18 cellular contexts compared by ENCODE assay signal in the genomic region with DNA sequence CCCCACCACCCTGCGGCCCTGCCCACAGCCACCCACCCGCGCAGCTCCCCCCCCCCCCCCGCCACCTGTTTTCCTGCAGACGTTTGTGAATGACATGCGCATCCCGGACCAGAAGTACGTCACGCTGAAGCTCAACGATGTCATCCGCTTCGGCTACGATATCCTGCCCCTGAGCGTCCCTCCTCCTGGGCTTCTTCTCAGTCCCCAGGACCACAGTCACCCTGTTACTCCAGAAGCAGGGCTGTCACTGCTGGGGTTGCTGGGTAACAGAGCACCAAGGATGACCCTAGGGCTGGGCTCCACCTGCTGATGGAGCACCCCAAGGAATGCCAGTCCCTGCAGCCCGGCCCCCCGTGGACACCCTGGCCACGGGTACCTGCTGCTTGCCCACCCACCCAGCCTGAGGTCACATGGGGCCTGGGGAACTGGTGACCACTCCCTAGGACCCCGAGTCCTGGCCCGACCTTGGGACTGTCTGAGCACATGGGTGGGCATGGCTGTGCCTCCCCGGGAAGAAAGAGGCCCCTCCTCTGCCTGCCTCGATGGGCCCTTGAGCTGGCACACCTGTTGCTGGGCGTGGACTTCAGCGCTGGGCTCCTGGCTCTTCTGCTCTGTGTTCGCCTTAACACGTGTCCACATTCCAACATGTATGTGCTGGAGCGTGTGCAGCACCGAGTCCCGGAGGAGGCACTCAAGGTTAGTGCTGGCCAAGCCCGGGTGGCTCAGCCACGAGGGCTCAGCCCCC. TPM values are rescaled to one million over a fixed set of nuclear protein-coding genes. Genes with fewer than 3 reads are reported as not detected.
DNase-seq lines count a peak whose midpoint lies in the region; ATAC-seq, FAIRE-seq and TF ChIP-seq lines count a peak whose summit lies in the region.
"Had no signal": no experiment of that assay in that cellular context is flagged by ENCODE, and none has a peak within 500 bp of the region (broad histone marks: within the 10 kb centered on the region; RNA-seq: fewer than 3 reads in every experiment).

No MANE protein-coding gene starts in this region.

- no peak overlapping the region for H2BK5ac ChIP-seq in IMR-90 (ENCODE audit: low read depth, low read length, poor library complexity, severe bottlenecking)

- CTCF ChIA-PET in IMR-90 (lab: Yijun Ruan, JAX), result no interaction called here

- H3K27me3 Mint-ChIP-seq in activated naive CD8-positive, alpha-beta T cell treated with anti-CD3 and anti-CD28 coated beads, Interleukin-2, amount 10 ng/mL, durations not matched to agents 7 days and 5 days, result no peaks in the 10 kb centered on the region
- no peaks in the 10 kb centered on the region for H3K27me3 Mint-ChIP-seq in activated naive CD8-positive, alpha-beta T cell treated with anti-CD3 and anti-CD28 coated beads, Interleukin-2, amount 50 U/mL, for 24 hours

- H3K9me3 Mint-ChIP-seq in activated naive CD8-positive, alpha-beta T cell treated with anti-CD3 and anti-CD28 coated beads, Interleukin-2, amount 10 ng/mL, durations not matched to agents 7 days and 5 days, result no peaks in the 10 kb centered on the region
- no peaks in the 10 kb centered on the region for H3K9me3 Mint-ChIP-seq in activated naive CD8-positive, alpha-beta T cell treated with anti-CD3 and anti-CD28 coated beads, Interleukin-2, amount 50 U/mL, for 24 hours

- H3K36me3 ChIP-seq in IMR-90 (ENCODE audit: control insufficient read depth, insufficient read depth, low read length) (peaks cover 22% of the 10 kb centered on the region), kidney (ENCODE audit: control insufficient read depth in 1 of 2, insufficient read depth in 2 of 2, low read length in 2 of 2) (peaks cover 8% of the 10 kb centered on the region in 2 donors), spleen (peaks cover 0 to 28% (median 0%) of the 10 kb centered on the region in 6 donors)
- H3K36me3 ChIP-seq: SJCRH30 had no signal

- FAIRE-seq in kidney (lab: Jason Lieb, UNC), result no peak

- BruUV-seq in IMR-90 (replicated peaks; lab: Mats Ljungman, UMichigan), result no TSS peak

- H3K27me3 ChIP-seq in IMR-90 (ENCODE audit: control insufficient read depth, insufficient read depth, low read length), result no peaks in the 10 kb centered on the region
- H3K27me3 ChIP-seq in spleen (replicated peaks in 1 of 7), result peaks cover 0 to 17% (median 0%) of the 10 kb centered on the region in 7 donors

- no peak for ATAC-seq in activated naive CD8-positive, alpha-beta T cell treated with anti-CD3 and anti-CD28 coated beads, Interleukin-2, amount 10 ng/mL, durations not matched to agents 7 days and 5 days (ENCODE audit: low read depth)
- ATAC-seq in activated naive CD8-positive, alpha-beta T cell treated with anti-CD3 and anti-CD28 coated beads, Interleukin-2, amount 50 U/mL, for 24 hours, result no peak
- no peak for ATAC-seq in IMR-90 (ENCODE audit: low read depth)

- H4K8ac ChIP-seq in IMR-90 (ENCODE audit: low read depth in 2 of 2, low read length in 2 of 2), result no peak overlapping the region

- intact Hi-C loops in IMR-90 (cut with micrococcal nuclease), result no loop called here
- intact Hi-C loops in kidney (cut with DNase I), result no loop called here
- intact Hi-C loops in spleen (cut with DNase I; ENCODE audit: low total_unique reads), result no loop called here

- peaks cover 6 to 31% of the 10 kb centered on the region in 2 experiments; a peak in 2 of 4 replicates for H3K79me1 ChIP-seq in IMR-90 (ENCODE audit: low read depth in 1 of 2, low read length in 2 of 2)

- H3K9me3 ChIP-seq in IMR-90 (ENCODE audit: control insufficient read depth, insufficient read depth, low read length), result no peaks in the 10 kb centered on the region; the same call in 1 of the 2 replicates
- no peaks in the 10 kb centered on the region for H3K9me3 ChIP-seq in kidney (ENCODE audit: control insufficient read depth in 1 of 2, low read length in 2 of 2)
- H3K9me3 ChIP-seq in spleen, result no peaks in the 10 kb centered on the region
- H3K9me3 ChIP-seq: SJCRH30 had no signal

- no peak overlapping the region for H3K14ac ChIP-seq in IMR-90 (replicated peaks; ENCODE audit: low read depth, low read length)

- DNase-seq in activated naive CD8-positive, alpha-beta T cell treated with anti-CD3 and anti-CD28 coated beads, Interleukin-2, amount 10 ng/mL, durations not matched to agents 7 days and 5 days, result no peak
- DNase-seq in activated naive CD8-positive, alpha-beta T cell treated with anti-CD3 and anti-CD28 coated beads, Interleukin-2, amount 50 U/mL, for 24 hours, result no peak
- DNase-seq in IMR-90 (no peak), kidney (peak; percentile 58), spleen (peak; percentile 41), foreskin fibroblast (no peak), 8988T (no peak)
- DNase-seq: AML-193, GDM1, Kasumi-1, NCI-H2081 treated with DMSO at 0.1 percent for 48 hours, NCI-H446 treated with DMSO at 0.1 percent for 48 hours, NCI-H526 treated with DMSO at 0.1 percent for 48 hours had no signal

- peak overlapping the region; percentile 34 for H3K27ac Mint-ChIP-seq in activated naive CD8-positive, alpha-beta T cell treated with anti-CD3 and anti-CD28 coated beads, Interleukin-2, amount 10 ng/mL, durations not matched to agents 7 days and 5 days
- no peak overlapping the region for H3K27ac Mint-ChIP-seq in activated naive CD8-positive, alpha-beta T cell treated with anti-CD3 and anti-CD28 coated beads, Interleukin-2, amount 50 U/mL, for 24 hours

- H3K9ac ChIP-seq in IMR-90 (ENCODE audit: low read depth, low read length), result no peak overlapping the region
- no peak overlapping the region for H3K9ac ChIP-seq in kidney (ENCODE audit: low read length in 2 of 2)

- POLR2A ChIA-PET in activated naive CD8-positive, alpha-beta T cell treated with anti-CD3 and anti-CD28 coated beads, Interleukin-2, amount 10 ng/mL, durations not matched to agents 7 days and 5 days (lab: Charles Lee), result no interaction called here
- POLR2A ChIA-PET in IMR-90 (lab: Charles Lee; ENCODE audit: unreplicated experiment), result no interaction called here

- no peak overlapping the region for H3K18ac ChIP-seq in IMR-90 (ENCODE audit: low read depth, low read length)

- WGBS in IMR-90 (ENCODE audit: extremely low coverage in 2 of 2, insufficient read length in 1 of 2), 2 experiments, result 78% methylated on average over 24 of the region's 30 CpGs; no CpG with 5 or more reads in 1 of the 2 experiments
- 68 to 91% (median 82%) methylated on average over 10 to 30 of the region's 30 CpGs for WGBS in spleen, 5 donors

- dilution Hi-C loops in IMR-90 (cut with HindIII; ENCODE audit: low sequenced_read_pairs, unreplicated experiment), result no loop called here

- H2BK20ac ChIP-seq in IMR-90 (ENCODE audit: low read depth, low read length), result no peak overlapping the region

- no peak overlapping the region for H3K4ac ChIP-seq in IMR-90 (ENCODE audit: low read depth, low read length)

- TF ChIP-seq POLR2A in IMR-90 (IDR thresholded peaks at IDR 0.05; ENCODE audit: low read depth, low read length), result no peak
- no peak for TF ChIP-seq POLR2A in spleen (IDR thresholded peaks at IDR 0.05)

- no peak overlapping the region for H2BK15ac ChIP-seq in IMR-90 (ENCODE audit: low read depth, low read length)

- no peak overlapping the region for H3K23ac ChIP-seq in IMR-90 (ENCODE audit: low read depth, low read length)

- no peaks in the 10 kb centered on the region for H3K4me1 Mint-ChIP-seq in activated naive CD8-positive, alpha-beta T cell treated with anti-CD3 and anti-CD28 coated beads, Interleukin-2, amount 10 ng/mL, durations not matched to agents 7 days and 5 days
- no peaks in the 10 kb centered on the region for H3K4me1 Mint-ChIP-seq in activated naive CD8-positive, alpha-beta T cell treated with anti-CD3 and anti-CD28 coated beads, Interleukin-2, amount 50 U/mL, for 24 hours

- in situ Hi-C loops in IMR-90 (cut with MboI; ENCODE audit: low sequenced_read_pairs), result no loop called here

- H3K4me1 ChIP-seq in IMR-90 (ENCODE audit: control insufficient read depth, insufficient read depth, low read length), result no peaks in the 10 kb centered on the region
- no peaks in the 10 kb centered on the region for H3K4me1 ChIP-seq in kidney (ENCODE audit: control insufficient read depth in 1 of 2, insufficient read depth in 1 of 2, low read depth in 1 of 2, low read length in 2 of 2)
- H3K4me1 ChIP-seq in spleen, result peaks cover 0 to 5% (median under 1%) of the 10 kb centered on the region in 6 donors

- no peak for TF ChIP-seq RAD21 in IMR-90 (IDR thresholded peaks at IDR 0.05; ENCODE audit: low read length)

- peaks cover 31% of the 10 kb centered on the region for H4K20me1 ChIP-seq in IMR-90 (ENCODE audit: insufficient read depth, low read length)

- no peak overlapping the region for H3K4me3 ChIP-seq in IMR-90 (ENCODE audit: insufficient read depth, low read depth, low read length)
- H3K4me3 ChIP-seq in kidney (ENCODE audit: low read length in 2 of 2), result no peak overlapping the region
- no peak overlapping the region for H3K4me3 ChIP-seq in spleen
- no peak overlapping the region for H3K4me3 ChIP-seq in foreskin fibroblast (ENCODE audit: low read depth in 1 of 2, low read length in 2 of 2)
- H3K4me3 ChIP-seq: SJCRH30 had no signal

- no peaks in the 10 kb centered on the region for H3K9me1 ChIP-seq in IMR-90 (ENCODE audit: insufficient read depth, low read length)

- H3K56ac ChIP-seq in IMR-90 (ENCODE audit: extremely low read depth, insufficient read depth, low read length), result no peak overlapping the region

- H2AFZ ChIP-seq in IMR-90 (replicated peaks; ENCODE audit: low read length, poor library complexity), result no peak overlapping the region

- H3K27ac ChIP-seq in IMR-90 (ENCODE audit: insufficient read depth, low read length) (no peak overlapping the region), kidney (ENCODE audit: low read depth in 2 of 2, low read length in 2 of 2) (no peak overlapping the region), spleen (no peak overlapping the region)
- H3K27ac ChIP-seq: C4-2B, SJCRH30 had no signal

- H2BK120ac ChIP-seq in IMR-90 (ENCODE audit: low read depth, low read length), result no peak overlapping the region

- H2AK9ac ChIP-seq in IMR-90 (replicated peaks; ENCODE audit: low read depth, low read length, poor library complexity), result peak overlapping the region; percentile 55

- no peak overlapping the region for H3K4me3 Mint-ChIP-seq in activated naive CD8-positive, alpha-beta T cell treated with anti-CD3 and anti-CD28 coated beads, Interleukin-2, amount 10 ng/mL, durations not matched to agents 7 days and 5 days
- no peak overlapping the region for H3K4me3 Mint-ChIP-seq in activated naive CD8-positive, alpha-beta T cell treated with anti-CD3 and anti-CD28 coated beads, Interleukin-2, amount 50 U/mL, for 24 hours

- no peak overlapping the region for H3K4me2 ChIP-seq in IMR-90 (ENCODE audit: low read depth, low read length)

- no peak overlapping the region for H4K91ac ChIP-seq in IMR-90 (ENCODE audit: insufficient read depth, low read depth, low read length)

- no peak overlapping the region for H4K5ac ChIP-seq in IMR-90 (ENCODE audit: low read depth, low read length)

- TF ChIP-seq CTCF in IMR-90 (conservative IDR thresholded peaks at IDR 0.05; ENCODE audit: low read depth, low read length), result no peak
- no peak for TF ChIP-seq CTCF in kidney (IDR thresholded peaks at IDR 0.05; ENCODE audit: borderline replicate concordance, extremely low read depth, insufficient read depth)
- TF ChIP-seq CTCF in spleen (IDR thresholded peaks at IDR 0.05 in 8 of 11, conservative IDR thresholded peaks at IDR 0.05 in 3 of 11), result no peak
- TF ChIP-seq CTCF in foreskin fibroblast (IDR thresholded peaks at IDR 0.05; ENCODE audit: low read depth, low read length), result no peak

- H3K36me3 Mint-ChIP-seq in activated naive CD8-positive, alpha-beta T cell treated with anti-CD3 and anti-CD28 coated beads, Interleukin-2, amount 10 ng/mL, durations not matched to agents 7 days and 5 days, result no peaks in the 10 kb centered on the region
- no peaks in the 10 kb centered on the region for H3K36me3 Mint-ChIP-seq in activated naive CD8-positive, alpha-beta T cell treated with anti-CD3 and anti-CD28 coated beads, Interleukin-2, amount 50 U/mL, for 24 hours (ENCODE audit: low read depth)

- H2AK5ac ChIP-seq in IMR-90 (ENCODE audit: low read depth, low read length), result no peak overlapping the region

RNA-seq across cellular contexts. Expression of a gene that starts 12.9 kb away (rescaled TPM):
- 1 to 10 TPM; 5.7 to 6.3 TPM for total RNA-seq in activated naive CD8-positive, alpha-beta T cell treated with anti-CD3 and anti-CD28 coated beads, Interleukin-2, amount 10 ng/mL, durations not matched to agents 7 days and 5 days
- total RNA-seq in IMR-90 (2012; rRNA removed) (3.6 and 4.2 TPM in 2 replicates), kidney (42.4 TPM), spleen (10 to 100 TPM in 1 of 7 donors, 1 to 10 TPM in 6; 5.2 to 12.6 (median 5.9) TPM)
- polyA plus RNA-seq in IMR-90 (2012; rRNA removed) (13.1 and 17.5 TPM in 2 replicates), kidney (ENCODE audit: insufficient read depth, low read depth, low replicate concordance) (8.1 TPM), spleen (1 to 10 TPM in 1 of 3 donors, under 1 TPM in 2; 0.58 to 3.8 (median 0.72) TPM)
- polyA plus RNA-seq in IMR-90 (2012; cell fraction: cytosol; rRNA removed), result 8.0 and 13.1 TPM in 2 replicates
- polyA plus RNA-seq in IMR-90 (2012; cell fraction: nucleus; rRNA removed; ENCODE audit: low replicate concordance), result 67.5 and 145 TPM in 2 replicates

RNA-seq across cellular contexts. Expression of a gene that starts 46.7 kb away (rescaled TPM):
- under 1 TPM in 1 of 2 experiments, not detected in 1; 0.06 TPM for total RNA-seq in activated naive CD8-positive, alpha-beta T cell treated with anti-CD3 and anti-CD28 coated beads, Interleukin-2, amount 10 ng/mL, durations not matched to agents 7 days and 5 days
- total RNA-seq in IMR-90 (2012; rRNA removed) (not detected in 2 replicates), kidney (3.2 TPM), spleen (10 to 100 TPM in 6 of 7 donors, 1 to 10 TPM in 1; 5.4 to 30.2 (median 13.9) TPM)
- polyA plus RNA-seq in IMR-90 (2012; rRNA removed) (0.05 and 0.07 TPM in 2 replicates), kidney (ENCODE audit: insufficient read depth, low read depth, low replicate concordance) (not detected), spleen (10 to 100 TPM; 25.8 to 31.3 (median 29.8) TPM)
- polyA plus RNA-seq in IMR-90 (2012; cell fraction: cytosol; rRNA removed), result 0.04 TPM in 1 of 2 replicates, not detected in the other
- polyA plus RNA-seq in IMR-90 (2012; cell fraction: nucleus; rRNA removed; ENCODE audit: low replicate concordance), result 0.12 and 0.14 TPM in 2 replicates
- total RNA-seq: A172, H4, MCF 10A, SJCRH30 had no signal

Comparison
In these comparisons a context has a peak if more than half of its experiments do, and no peak if none do; other contexts are left out.
1. DNase-seq: peak in kidney (single experiment) and spleen (single experiment); none in activated naive CD8-positive, alpha-beta T cell treated with anti-CD3 and anti-CD28 coated beads, Interleukin-2, amount 10 ng/mL, durations not matched to agents 7 days and 5 days (single experiment), activated naive CD8-positive, alpha-beta T cell treated with anti-CD3 and anti-CD28 coated beads, Interleukin-2, amount 50 U/mL, for 24 hours (single experiment), IMR-90 (single experiment), foreskin fibroblast (0 of 2) and 8988T (single experiment).